ENCODE assay signal across 21 cellular contexts in genomic region chr7:28483112-28483511, GRCh38.
A peak's percentile ranks its signal among the peaks of the same experiment; 100 is the strongest.
DNase-seq lines count a peak whose midpoint lies in the region; ATAC-seq, FAIRE-seq and TF ChIP-seq lines count a peak whose summit lies in the region.
"Had no signal": no experiment of that assay in that cellular context is flagged by ENCODE, and none has a peak within 500 bp of the region (broad histone marks: within the 10 kb centered on the region; RNA-seq: fewer than 3 reads in every experiment).

No MANE protein-coding gene starts in this region.

- H3K9ac ChIP-seq in mesenchymal stem cell (ENCODE audit: low read length) = peak overlapping the region; percentile 4

- H4K8ac ChIP-seq in mesenchymal stem cell (ENCODE audit: low read length) = no peak overlapping the region

- peak overlapping the region; percentile 18 for H3K27ac ChIP-seq in mesenchymal stem cell (ENCODE audit: low read length, poor library complexity, severe bottlenecking)
- H3K27ac ChIP-seq: spleen had no signal

- H3K4me1 Mint-ChIP-seq in HFFc6 (ENCODE audit: low read depth) = peaks cover 34% of the 10 kb centered on the region; the same call in 1 of the 2 replicates
- H3K4me1 Mint-ChIP-seq in WTC11 = peaks cover 66% of the 10 kb centered on the region
- H3K4me1 Mint-ChIP-seq in activated CD4-positive, alpha-beta T cell treated with anti-CD3 and anti-CD28 coated beads for 36 hours = no peaks in the 10 kb centered on the region
- H3K4me1 Mint-ChIP-seq: CD14-positive monocyte had no signal

- peaks cover 4% of the 10 kb centered on the region; the same call in 1 of the 2 replicates for H3K9me3 Mint-ChIP-seq in HFFc6
- no peaks in the 10 kb centered on the region for H3K9me3 Mint-ChIP-seq in WTC11
- no peaks in the 10 kb centered on the region for H3K9me3 Mint-ChIP-seq in activated CD4-positive, alpha-beta T cell treated with anti-CD3 and anti-CD28 coated beads for 36 hours (ENCODE audit: low read depth)
- H3K9me3 Mint-ChIP-seq: activated T-cell treated with anti-CD3 and anti-CD28 coated beads, Interleukin-2, amount 50 U/mL, for 72 hours; CD14-positive monocyte; nephron progenitor cell had no signal

- no peak overlapping the region for H2BK120ac ChIP-seq in mesenchymal stem cell (ENCODE audit: low read depth, low read length)

- 61% methylated on average over 2 of the region's 4 CpGs for WGBS in mesenchymal stem cell

- H3K4me2 ChIP-seq in mesenchymal stem cell (ENCODE audit: low read length, poor library complexity, severe bottlenecking) = no peak overlapping the region

- intact Hi-C loops in activated CD4-positive, alpha-beta T cell treated with anti-CD3 and anti-CD28 coated beads for 36 hours (cut with DNase I, micrococcal nuclease) = no loop called here

- H3K4me1 ChIP-seq in mesenchymal stem cell (ENCODE audit: control insufficient read depth, insufficient read depth, low read depth, low read length) = peaks cover 1% of the 10 kb centered on the region

- H3K79me1 ChIP-seq in mesenchymal stem cell (replicated peaks; ENCODE audit: low read length, poor library complexity, severe bottlenecking) = peaks cover 12% of the 10 kb centered on the region

- no peak overlapping the region for H3K18ac ChIP-seq in mesenchymal stem cell (ENCODE audit: low read depth in 1 of 2, low read length in 2 of 2)

- no peak overlapping the region for H3K4ac ChIP-seq in mesenchymal stem cell (ENCODE audit: low read depth in 1 of 2, low read length in 2 of 2)

- no peak overlapping the region for H2AFZ ChIP-seq in mesenchymal stem cell (ENCODE audit: low read depth, low read length)

- H3K4me3 Mint-ChIP-seq in HFFc6 (no peak overlapping the region; the same call in 1 of the 2 replicates), WTC11 (no peak overlapping the region)
- no peak overlapping the region for H3K4me3 Mint-ChIP-seq in activated CD4-positive, alpha-beta T cell treated with anti-CD3 and anti-CD28 coated beads for 36 hours
- H3K4me3 Mint-ChIP-seq: activated naive CD8-positive, alpha-beta T cell; activated T-cell treated with anti-CD3 and anti-CD28 coated beads, Interleukin-2, amount 50 U/mL, for 72 hours; CD14-positive monocyte; nephron progenitor cell had no signal

- no peaks in the 10 kb centered on the region for H3K27me3 ChIP-seq in mesenchymal stem cell (ENCODE audit: control insufficient read depth in 1 of 2, insufficient read depth in 1 of 2, low read length in 2 of 2)
- H3K27me3 ChIP-seq: SJCRH30 had no signal

- no peak overlapping the region for H2BK15ac ChIP-seq in mesenchymal stem cell (ENCODE audit: low read depth, poor library complexity, severe bottlenecking)

- no peak overlapping the region for H3K4me3 ChIP-seq in mesenchymal stem cell (ENCODE audit: insufficient read depth in 1 of 2, low read depth in 1 of 2, low read length in 2 of 2)
- H3K4me3 ChIP-seq: SJCRH30, spleen had no signal

- H3K36me3 ChIP-seq in mesenchymal stem cell (ENCODE audit: control insufficient read depth in 1 of 2, insufficient read depth in 2 of 2, low read depth in 1 of 2, low read length in 2 of 2) = no peaks in the 10 kb centered on the region
- H3K36me3 ChIP-seq: SJCRH30, spleen had no signal

- H4K91ac ChIP-seq in mesenchymal stem cell (ENCODE audit: low read length) = no peak overlapping the region

- H3K9me3 ChIP-seq in mesenchymal stem cell (ENCODE audit: control insufficient read depth, low read length) = no peaks in the 10 kb centered on the region
- H3K9me3 ChIP-seq: SJCRH30, spleen had no signal

- H2BK5ac ChIP-seq in mesenchymal stem cell (ENCODE audit: low read depth, low read length, poor library complexity, severe bottlenecking) = no peak overlapping the region

- no peak overlapping the region for H2AK5ac ChIP-seq in mesenchymal stem cell (ENCODE audit: low read length, severe bottlenecking)

- TF ChIP-seq CTCF in HFFc6 (IDR thresholded peaks at IDR 0.05) (no peak), WTC11 (IDR thresholded peaks at IDR 0.05) (no peak)

- H2BK12ac ChIP-seq in mesenchymal stem cell (ENCODE audit: low read length in 2 of 2) = no peak overlapping the region

- ATAC-seq in WTC11 = no peak
- no peak for ATAC-seq in activated CD4-positive, alpha-beta T cell treated with anti-CD3 and anti-CD28 coated beads for 36 hours
- ATAC-seq: activated T-cell treated with anti-CD3 and anti-CD28 coated beads, Interleukin-2, amount 50 U/mL, for 72 hours; left cardiac atrium had no signal

- H3K14ac ChIP-seq in mesenchymal stem cell (ENCODE audit: low read length in 2 of 2) = no peak overlapping the region

- H3K27me3 Mint-ChIP-seq in HFFc6 (ENCODE audit: insufficient read depth) = peaks cover 4% of the 10 kb centered on the region; the same call in 1 of the 2 replicates
- no peaks in the 10 kb centered on the region for H3K27me3 Mint-ChIP-seq in WTC11 (ENCODE audit: low read depth)
- peaks cover 21% of the 10 kb centered on the region for H3K27me3 Mint-ChIP-seq in activated CD4-positive, alpha-beta T cell treated with anti-CD3 and anti-CD28 coated beads for 36 hours

- no peak overlapping the region for H3K23ac ChIP-seq in mesenchymal stem cell (ENCODE audit: low read length in 2 of 2)

- POLR2A ChIA-PET in WTC11 (lab: Charles Lee) = no interaction called here
- POLR2A ChIA-PET in activated CD4-positive, alpha-beta T cell treated with anti-CD3 and anti-CD28 coated beads for 36 hours (lab: Charles Lee) = no interaction called here

- no peak for FAIRE-seq in RCC 7860 (lab: Jason Lieb, UNC)
- FAIRE-seq: A204.1 had no signal

- DNase-seq in A172 (ENCODE audit: low spot score) (peak; percentile 14), HFFc6 (peak; percentile 36), WTC11 (ENCODE audit: low spot score) (no peak), mesenchymal stem cell (no peak), RCC 7860 (ENCODE audit: low spot score) (no peak), ecto neural progenitor cell (ENCODE audit: low spot score) (no peak), NCI-H2081 treated with DMSO at 0.1 percent for 48 hours (lab: John Stamatoyannopoulos, UW) (no peak)
- no peak for DNase-seq in activated CD4-positive, alpha-beta T cell treated with anti-CD3 and anti-CD28 coated beads for 36 hours
- DNase-seq: activated CD4-positive, CD25-positive, alpha-beta regulatory T cell treated with anti-CD3 and anti-CD28 coated beads, Interleukin-2, amount 50 U/mL, for 72 hours; activated CD8-positive, alpha-beta memory T cell treated with anti-CD3 and anti-CD28 coated beads for 24 hours; activated T-cell treated with anti-CD3 and anti-CD28 coated beads, Interleukin-2, amount 50 U/mL, for 72 hours; left cardiac atrium; NCI-H1417; NCI-H2171; NCI-H774; nephron progenitor cell; SJCRH30; spleen had no signal

- H3K27ac Mint-ChIP-seq in HFFc6 (peak overlapping the region; percentile 52; the same call in 1 of the 2 replicates), WTC11 (peak overlapping the region; percentile 23; the same call in 1 of the 2 replicates)
- no peak overlapping the region for H3K27ac Mint-ChIP-seq in activated CD4-positive, alpha-beta T cell treated with anti-CD3 and anti-CD28 coated beads for 36 hours
- H3K27ac Mint-ChIP-seq: activated naive CD8-positive, alpha-beta T cell; activated T-cell treated with anti-CD3 and anti-CD28 coated beads, Interleukin-2, amount 50 U/mL, for 72 hours; CD14-positive monocyte had no signal

- H3K36me3 Mint-ChIP-seq in HFFc6 (ENCODE audit: low read depth) (no peaks in the 10 kb centered on the region), WTC11 (no peaks in the 10 kb centered on the region)
- H3K36me3 Mint-ChIP-seq in activated CD4-positive, alpha-beta T cell treated with anti-CD3 and anti-CD28 coated beads for 36 hours (ENCODE audit: low read depth) = no peaks in the 10 kb centered on the region
- H3K36me3 Mint-ChIP-seq: activated naive CD8-positive, alpha-beta T cell; CD14-positive monocyte had no signal

- CTCF ChIA-PET in WTC11 (lab: Charles Lee) = no interaction called here
- CTCF ChIA-PET in activated CD4-positive, alpha-beta T cell treated with anti-CD3 and anti-CD28 coated beads for 36 hours (lab: Charles Lee) = no interaction called here

TF ChIP-seq in WTC11, 78 proteins besides CTCF, POLR2A, EP300 and RAD21:
- TF ChIP-seq ZNF425 (CRISPR knock-in tag; conservative IDR thresholded peaks at IDR 0.05) = no peak
- TF ChIP-seq TEAD1 (CRISPR knock-in tag; IDR thresholded peaks at IDR 0.05) = no peak
- no peak for TF ChIP-seq ATF1 (CRISPR knock-in tag; IDR thresholded peaks at IDR 0.05)
- no peak for TF ChIP-seq MLX (CRISPR knock-in tag; IDR thresholded peaks at IDR 0.05)
- TF ChIP-seq ETV6 (CRISPR knock-in tag; IDR thresholded peaks at IDR 0.05) = no peak
- no peak for TF ChIP-seq ZNF138 (CRISPR knock-in tag; conservative IDR thresholded peaks at IDR 0.05)
- TF ChIP-seq ZNF121 (CRISPR knock-in tag; IDR thresholded peaks at IDR 0.05) = no peak
- TF ChIP-seq HMGA2 (CRISPR knock-in tag; IDR thresholded peaks at IDR 0.05) = no peak
- TF ChIP-seq CREM (CRISPR knock-in tag; IDR thresholded peaks at IDR 0.05) = no peak
- no peak for TF ChIP-seq ZNF423 (CRISPR knock-in tag; IDR thresholded peaks at IDR 0.05)
- TF ChIP-seq NFE2L1 (CRISPR knock-in tag; IDR thresholded peaks at IDR 0.05) = no peak
TF ChIP-seq in WTC11: peak in this region for 0.

Comparison
In these comparisons a context has a peak if more than half of its experiments do, and no peak if none do; other contexts are left out.
1. DNase-seq: peak in A172 (single experiment) and HFFc6 (single experiment); none in WTC11 (single experiment), mesenchymal stem cell (single experiment), RCC 7860 (single experiment), ecto neural progenitor cell (single experiment), activated CD4-positive, alpha-beta T cell treated with anti-CD3 and anti-CD28 coated beads for 36 hours (single experiment) and NCI-H2081 treated with DMSO at 0.1 percent for 48 hours (single experiment).